ENCODE assay signal across 1 cellular context in the genomic region with DNA sequence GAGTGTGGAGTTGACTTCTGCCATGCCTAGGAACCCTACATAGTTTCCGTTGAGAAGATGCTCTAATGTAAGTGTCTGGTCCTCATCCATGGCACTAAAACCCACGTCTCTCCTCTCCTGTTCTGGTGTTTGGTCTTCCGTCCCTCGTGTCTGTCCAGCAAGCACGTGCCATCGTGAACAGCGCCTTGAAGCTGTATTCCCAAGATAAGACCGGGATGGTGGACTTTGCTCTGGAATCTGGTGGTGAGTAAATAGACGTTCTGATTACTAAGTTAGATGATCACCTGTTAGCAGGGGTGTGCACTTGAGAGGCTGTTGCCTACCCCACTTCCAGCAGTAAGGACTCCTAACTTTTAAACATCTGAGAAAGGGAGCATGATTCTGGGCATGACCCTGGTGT.
TF ChIP-seq lines count a peak whose summit lies in the region.

No MANE protein-coding gene starts in this region.

TF ChIP-seq in HepG2, 621 proteins besides CTCF, POLR2A, EP300 and RAD21 (continued from another document and continues in another):
- TF ChIP-seq, protein P1, sequence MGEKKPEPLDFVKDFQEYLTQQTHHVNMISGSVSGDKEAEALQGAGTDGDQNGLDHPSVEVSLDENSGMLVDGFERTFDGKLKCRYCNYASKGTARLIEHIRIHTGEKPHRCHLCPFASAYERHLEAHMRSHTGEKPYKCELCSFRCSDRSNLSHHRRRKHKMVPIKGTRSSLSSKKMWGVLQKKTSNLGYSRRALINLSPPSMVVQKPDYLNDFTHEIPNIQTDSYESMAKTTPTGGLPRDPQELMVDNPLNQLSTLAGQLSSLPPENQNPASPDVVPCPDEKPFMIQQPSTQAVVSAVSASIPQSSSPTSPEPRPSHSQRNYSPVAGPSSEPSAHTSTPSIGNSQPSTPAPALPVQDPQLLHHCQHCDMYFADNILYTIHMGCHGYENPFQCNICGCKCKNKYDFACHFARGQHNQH (CRISPR knock-in tag; IDR thresholded peaks at IDR 0.05) = no peak
- TF ChIP-seq ZBTB38 (CRISPR knock-in tag; IDR thresholded peaks at IDR 0.05) (0 out of 2 replicates have a peak, but pooled peaks have one; percentile 42), PHF8 (CRISPR knock-in tag; IDR thresholded peaks at IDR 0.05) (no peak), SIX4 (CRISPR knock-in tag; IDR thresholded peaks at IDR 0.05) (no peak), NFE2L1 (CRISPR knock-in tag; IDR thresholded peaks at IDR 0.05; ENCODE audit: borderline replicate concordance) (no peak), RFX5 (IDR thresholded peaks at IDR 0.05; ENCODE audit: low read depth, low read length) (no peak), ZNF570 (CRISPR knock-in tag; IDR thresholded peaks at IDR 0.05; ENCODE audit: borderline replicate concordance) (no peak), NR1H2 (CRISPR knock-in tag; IDR thresholded peaks at IDR 0.05; ENCODE audit: borderline replicate concordance, low read depth) (no peak), ZNF496 (CRISPR knock-in tag; IDR thresholded peaks at IDR 0.05; ENCODE audit: insufficient replicate concordance) (no peak), FOXA3 (CRISPR knock-in tag; IDR thresholded peaks at IDR 0.05) (peak; percentile 42; the same call in 1 of the 2 replicates), CENPX (CRISPR knock-in tag; IDR thresholded peaks at IDR 0.05) (no peak), TBX2 (CRISPR knock-in tag; IDR thresholded peaks at IDR 0.05; ENCODE audit: borderline replicate concordance) (no peak), NR2C2 (CRISPR knock-in tag; IDR thresholded peaks at IDR 0.05; ENCODE audit: borderline replicate concordance) (no peak), ARHGAP35 (CRISPR knock-in tag; IDR thresholded peaks at IDR 0.05; ENCODE audit: borderline replicate concordance) (no peak), ATRX (CRISPR knock-in tag; IDR thresholded peaks at IDR 0.05; ENCODE audit: borderline replicate concordance) (no peak), NFE2 (CRISPR knock-in tag; IDR thresholded peaks at IDR 0.05) (no peak), FOSL1 (CRISPR knock-in tag; IDR thresholded peaks at IDR 0.05; ENCODE audit: borderline replicate concordance) (no peak), ZNF205 (CRISPR knock-in tag; IDR thresholded peaks at IDR 0.05) (no peak), TRIM24 (CRISPR knock-in tag; IDR thresholded peaks at IDR 0.05) (no peak), SAP130 (CRISPR knock-in tag; IDR thresholded peaks at IDR 0.05; ENCODE audit: low read depth) (peak; percentile 52; the same call in 1 of the 2 replicates), ATF7 (IDR thresholded peaks at IDR 0.05) (no peak), ATF7 (CRISPR knock-in tag; IDR thresholded peaks at IDR 0.05) (no peak), ZBTB7B (CRISPR knock-in tag; IDR thresholded peaks at IDR 0.05) (no peak), REPIN1 (CRISPR knock-in tag; IDR thresholded peaks at IDR 0.05; ENCODE audit: borderline replicate concordance, low read depth) (no peak), ZSCAN9 (CRISPR knock-in tag; IDR thresholded peaks at IDR 0.05; ENCODE audit: borderline replicate concordance) (no peak), FOXP1 (IDR thresholded peaks at IDR 0.05) (no peak), FOXP1 (CRISPR knock-in tag; IDR thresholded peaks at IDR 0.05) (no peak), CENPT (CRISPR knock-in tag; IDR thresholded peaks at IDR 0.05; ENCODE audit: low read depth) (no peak), ATM (IDR thresholded peaks at IDR 0.05; ENCODE audit: borderline replicate concordance) (no peak), CEBPG (CRISPR knock-in tag; IDR thresholded peaks at IDR 0.05) (no peak), U2AF2 (IDR thresholded peaks at IDR 0.05; ENCODE audit: low read depth, low read length) (no peak), ZBTB20 (CRISPR knock-in tag; IDR thresholded peaks at IDR 0.05; ENCODE audit: borderline replicate concordance, low read depth) (no peak)
- TF ChIP-seq, protein P2, sequence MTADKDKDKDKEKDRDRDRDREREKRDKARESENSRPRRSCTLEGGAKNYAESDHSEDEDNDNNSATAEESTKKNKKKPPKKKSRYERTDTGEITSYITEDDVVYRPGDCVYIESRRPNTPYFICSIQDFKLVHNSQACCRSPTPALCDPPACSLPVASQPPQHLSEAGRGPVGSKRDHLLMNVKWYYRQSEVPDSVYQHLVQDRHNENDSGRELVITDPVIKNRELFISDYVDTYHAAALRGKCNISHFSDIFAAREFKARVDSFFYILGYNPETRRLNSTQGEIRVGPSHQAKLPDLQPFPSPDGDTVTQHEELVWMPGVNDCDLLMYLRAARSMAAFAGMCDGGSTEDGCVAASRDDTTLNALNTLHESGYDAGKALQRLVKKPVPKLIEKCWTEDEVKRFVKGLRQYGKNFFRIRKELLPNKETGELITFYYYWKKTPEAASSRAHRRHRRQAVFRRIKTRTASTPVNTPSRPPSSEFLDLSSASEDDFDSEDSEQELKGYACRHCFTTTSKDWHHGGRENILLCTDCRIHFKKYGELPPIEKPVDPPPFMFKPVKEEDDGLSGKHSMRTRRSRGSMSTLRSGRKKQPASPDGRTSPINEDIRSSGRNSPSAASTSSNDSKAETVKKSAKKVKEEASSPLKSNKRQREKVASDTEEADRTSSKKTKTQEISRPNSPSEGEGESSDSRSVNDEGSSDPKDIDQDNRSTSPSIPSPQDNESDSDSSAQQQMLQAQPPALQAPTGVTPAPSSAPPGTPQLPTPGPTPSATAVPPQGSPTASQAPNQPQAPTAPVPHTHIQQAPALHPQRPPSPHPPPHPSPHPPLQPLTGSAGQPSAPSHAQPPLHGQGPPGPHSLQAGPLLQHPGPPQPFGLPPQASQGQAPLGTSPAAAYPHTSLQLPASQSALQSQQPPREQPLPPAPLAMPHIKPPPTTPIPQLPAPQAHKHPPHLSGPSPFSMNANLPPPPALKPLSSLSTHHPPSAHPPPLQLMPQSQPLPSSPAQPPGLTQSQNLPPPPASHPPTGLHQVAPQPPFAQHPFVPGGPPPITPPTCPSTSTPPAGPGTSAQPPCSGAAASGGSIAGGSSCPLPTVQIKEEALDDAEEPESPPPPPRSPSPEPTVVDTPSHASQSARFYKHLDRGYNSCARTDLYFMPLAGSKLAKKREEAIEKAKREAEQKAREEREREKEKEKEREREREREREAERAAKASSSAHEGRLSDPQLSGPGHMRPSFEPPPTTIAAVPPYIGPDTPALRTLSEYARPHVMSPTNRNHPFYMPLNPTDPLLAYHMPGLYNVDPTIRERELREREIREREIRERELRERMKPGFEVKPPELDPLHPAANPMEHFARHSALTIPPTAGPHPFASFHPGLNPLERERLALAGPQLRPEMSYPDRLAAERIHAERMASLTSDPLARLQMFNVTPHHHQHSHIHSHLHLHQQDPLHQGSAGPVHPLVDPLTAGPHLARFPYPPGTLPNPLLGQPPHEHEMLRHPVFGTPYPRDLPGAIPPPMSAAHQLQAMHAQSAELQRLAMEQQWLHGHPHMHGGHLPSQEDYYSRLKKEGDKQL (CRISPR knock-in tag; IDR thresholded peaks at IDR 0.05; ENCODE audit: low read depth) = no peak
- TF ChIP-seq, protein P3, sequence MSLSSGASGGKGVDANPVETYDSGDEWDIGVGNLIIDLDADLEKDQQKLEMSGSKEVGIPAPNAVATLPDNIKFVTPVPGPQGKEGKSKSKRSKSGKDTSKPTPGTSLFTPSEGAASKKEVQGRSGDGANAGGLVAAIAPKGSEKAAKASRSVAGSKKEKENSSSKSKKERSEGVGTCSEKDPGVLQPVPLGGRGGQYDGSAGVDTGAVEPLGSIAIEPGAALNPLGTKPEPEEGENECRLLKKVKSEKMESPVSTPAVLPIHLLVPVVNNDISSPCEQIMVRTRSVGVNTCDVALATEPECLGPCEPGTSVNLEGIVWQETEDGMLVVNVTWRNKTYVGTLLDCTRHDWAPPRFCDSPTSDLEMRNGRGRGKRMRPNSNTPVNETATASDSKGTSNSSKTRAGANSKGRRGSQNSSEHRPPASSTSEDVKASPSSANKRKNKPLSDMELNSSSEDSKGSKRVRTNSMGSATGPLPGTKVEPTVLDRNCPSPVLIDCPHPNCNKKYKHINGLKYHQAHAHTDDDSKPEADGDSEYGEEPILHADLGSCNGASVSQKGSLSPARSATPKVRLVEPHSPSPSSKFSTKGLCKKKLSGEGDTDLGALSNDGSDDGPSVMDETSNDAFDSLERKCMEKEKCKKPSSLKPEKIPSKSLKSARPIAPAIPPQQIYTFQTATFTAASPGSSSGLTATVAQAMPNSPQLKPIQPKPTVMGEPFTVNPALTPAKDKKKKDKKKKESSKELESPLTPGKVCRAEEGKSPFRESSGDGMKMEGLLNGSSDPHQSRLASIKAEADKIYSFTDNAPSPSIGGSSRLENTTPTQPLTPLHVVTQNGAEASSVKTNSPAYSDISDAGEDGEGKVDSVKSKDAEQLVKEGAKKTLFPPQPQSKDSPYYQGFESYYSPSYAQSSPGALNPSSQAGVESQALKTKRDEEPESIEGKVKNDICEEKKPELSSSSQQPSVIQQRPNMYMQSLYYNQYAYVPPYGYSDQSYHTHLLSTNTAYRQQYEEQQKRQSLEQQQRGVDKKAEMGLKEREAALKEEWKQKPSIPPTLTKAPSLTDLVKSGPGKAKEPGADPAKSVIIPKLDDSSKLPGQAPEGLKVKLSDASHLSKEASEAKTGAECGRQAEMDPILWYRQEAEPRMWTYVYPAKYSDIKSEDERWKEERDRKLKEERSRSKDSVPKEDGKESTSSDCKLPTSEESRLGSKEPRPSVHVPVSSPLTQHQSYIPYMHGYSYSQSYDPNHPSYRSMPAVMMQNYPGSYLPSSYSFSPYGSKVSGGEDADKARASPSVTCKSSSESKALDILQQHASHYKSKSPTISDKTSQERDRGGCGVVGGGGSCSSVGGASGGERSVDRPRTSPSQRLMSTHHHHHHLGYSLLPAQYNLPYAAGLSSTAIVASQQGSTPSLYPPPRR (CRISPR knock-in tag; IDR thresholded peaks at IDR 0.05; ENCODE audit: borderline replicate concordance) = 0 out of 2 replicates have a peak, but pooled peaks have one; percentile 20
- TF ChIP-seq, protein P4, sequence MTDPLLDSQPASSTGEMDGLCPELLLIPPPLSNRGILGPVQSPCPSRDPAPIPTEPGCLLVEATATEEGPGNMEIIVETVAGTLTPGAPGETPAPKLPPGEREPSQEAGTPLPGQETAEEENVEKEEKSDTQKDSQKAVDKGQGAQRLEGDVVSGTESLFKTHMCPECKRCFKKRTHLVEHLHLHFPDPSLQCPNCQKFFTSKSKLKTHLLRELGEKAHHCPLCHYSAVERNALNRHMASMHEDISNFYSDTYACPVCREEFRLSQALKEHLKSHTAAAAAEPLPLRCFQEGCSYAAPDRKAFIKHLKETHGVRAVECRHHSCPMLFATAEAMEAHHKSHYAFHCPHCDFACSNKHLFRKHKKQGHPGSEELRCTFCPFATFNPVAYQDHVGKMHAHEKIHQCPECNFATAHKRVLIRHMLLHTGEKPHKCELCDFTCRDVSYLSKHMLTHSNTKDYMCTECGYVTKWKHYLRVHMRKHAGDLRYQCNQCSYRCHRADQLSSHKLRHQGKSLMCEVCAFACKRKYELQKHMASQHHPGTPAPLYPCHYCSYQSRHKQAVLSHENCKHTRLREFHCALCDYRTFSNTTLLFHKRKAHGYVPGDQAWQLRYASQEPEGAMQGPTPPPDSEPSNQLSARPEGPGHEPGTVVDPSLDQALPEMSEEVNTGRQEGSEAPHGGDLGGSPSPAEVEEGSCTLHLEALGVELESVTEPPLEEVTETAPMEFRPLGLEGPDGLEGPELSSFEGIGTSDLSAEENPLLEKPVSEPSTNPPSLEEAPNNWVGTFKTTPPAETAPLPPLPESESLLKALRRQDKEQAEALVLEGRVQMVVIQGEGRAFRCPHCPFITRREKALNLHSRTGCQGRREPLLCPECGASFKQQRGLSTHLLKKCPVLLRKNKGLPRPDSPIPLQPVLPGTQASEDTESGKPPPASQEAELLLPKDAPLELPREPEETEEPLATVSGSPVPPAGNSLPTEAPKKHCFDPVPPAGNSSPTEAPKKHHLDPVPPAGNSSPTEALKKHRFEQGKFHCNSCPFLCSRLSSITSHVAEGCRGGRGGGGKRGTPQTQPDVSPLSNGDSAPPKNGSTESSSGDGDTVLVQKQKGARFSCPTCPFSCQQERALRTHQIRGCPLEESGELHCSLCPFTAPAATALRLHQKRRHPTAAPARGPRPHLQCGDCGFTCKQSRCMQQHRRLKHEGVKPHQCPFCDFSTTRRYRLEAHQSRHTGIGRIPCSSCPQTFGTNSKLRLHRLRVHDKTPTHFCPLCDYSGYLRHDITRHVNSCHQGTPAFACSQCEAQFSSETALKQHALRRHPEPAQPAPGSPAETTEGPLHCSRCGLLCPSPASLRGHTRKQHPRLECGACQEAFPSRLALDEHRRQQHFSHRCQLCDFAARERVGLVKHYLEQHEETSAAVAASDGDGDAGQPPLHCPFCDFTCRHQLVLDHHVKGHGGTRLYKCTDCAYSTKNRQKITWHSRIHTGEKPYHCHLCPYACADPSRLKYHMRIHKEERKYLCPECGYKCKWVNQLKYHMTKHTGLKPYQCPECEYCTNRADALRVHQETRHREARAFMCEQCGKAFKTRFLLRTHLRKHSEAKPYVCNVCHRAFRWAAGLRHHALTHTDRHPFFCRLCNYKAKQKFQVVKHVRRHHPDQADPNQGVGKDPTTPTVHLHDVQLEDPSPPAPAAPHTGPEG (CRISPR knock-in tag; IDR thresholded peaks at IDR 0.05) = no peak
- TF ChIP-seq, protein P5, sequence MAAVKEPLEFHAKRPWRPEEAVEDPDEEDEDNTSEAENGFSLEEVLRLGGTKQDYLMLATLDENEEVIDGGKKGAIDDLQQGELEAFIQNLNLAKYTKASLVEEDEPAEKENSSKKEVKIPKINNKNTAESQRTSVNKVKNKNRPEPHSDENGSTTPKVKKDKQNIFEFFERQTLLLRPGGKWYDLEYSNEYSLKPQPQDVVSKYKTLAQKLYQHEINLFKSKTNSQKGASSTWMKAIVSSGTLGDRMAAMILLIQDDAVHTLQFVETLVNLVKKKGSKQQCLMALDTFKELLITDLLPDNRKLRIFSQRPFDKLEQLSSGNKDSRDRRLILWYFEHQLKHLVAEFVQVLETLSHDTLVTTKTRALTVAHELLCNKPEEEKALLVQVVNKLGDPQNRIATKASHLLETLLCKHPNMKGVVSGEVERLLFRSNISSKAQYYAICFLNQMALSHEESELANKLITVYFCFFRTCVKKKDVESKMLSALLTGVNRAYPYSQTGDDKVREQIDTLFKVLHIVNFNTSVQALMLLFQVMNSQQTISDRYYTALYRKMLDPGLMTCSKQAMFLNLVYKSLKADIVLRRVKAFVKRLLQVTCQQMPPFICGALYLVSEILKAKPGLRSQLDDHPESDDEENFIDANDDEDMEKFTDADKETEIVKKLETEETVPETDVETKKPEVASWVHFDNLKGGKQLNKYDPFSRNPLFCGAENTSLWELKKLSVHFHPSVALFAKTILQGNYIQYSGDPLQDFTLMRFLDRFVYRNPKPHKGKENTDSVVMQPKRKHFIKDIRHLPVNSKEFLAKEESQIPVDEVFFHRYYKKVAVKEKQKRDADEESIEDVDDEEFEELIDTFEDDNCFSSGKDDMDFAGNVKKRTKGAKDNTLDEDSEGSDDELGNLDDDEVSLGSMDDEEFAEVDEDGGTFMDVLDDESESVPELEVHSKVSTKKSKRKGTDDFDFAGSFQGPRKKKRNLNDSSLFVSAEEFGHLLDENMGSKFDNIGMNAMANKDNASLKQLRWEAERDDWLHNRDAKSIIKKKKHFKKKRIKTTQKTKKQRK (IDR thresholded peaks at IDR 0.05; ENCODE audit: low read length) = no peak
- TF ChIP-seq, protein P6, sequence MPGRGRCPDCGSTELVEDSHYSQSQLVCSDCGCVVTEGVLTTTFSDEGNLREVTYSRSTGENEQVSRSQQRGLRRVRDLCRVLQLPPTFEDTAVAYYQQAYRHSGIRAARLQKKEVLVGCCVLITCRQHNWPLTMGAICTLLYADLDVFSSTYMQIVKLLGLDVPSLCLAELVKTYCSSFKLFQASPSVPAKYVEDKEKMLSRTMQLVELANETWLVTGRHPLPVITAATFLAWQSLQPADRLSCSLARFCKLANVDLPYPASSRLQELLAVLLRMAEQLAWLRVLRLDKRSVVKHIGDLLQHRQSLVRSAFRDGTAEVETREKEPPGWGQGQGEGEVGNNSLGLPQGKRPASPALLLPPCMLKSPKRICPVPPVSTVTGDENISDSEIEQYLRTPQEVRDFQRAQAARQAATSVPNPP (CRISPR knock-in tag; IDR thresholded peaks at IDR 0.05) = no peak
